Comparison of ENCODE assay signal across 13 cellular contexts in the genomic region with DNA sequence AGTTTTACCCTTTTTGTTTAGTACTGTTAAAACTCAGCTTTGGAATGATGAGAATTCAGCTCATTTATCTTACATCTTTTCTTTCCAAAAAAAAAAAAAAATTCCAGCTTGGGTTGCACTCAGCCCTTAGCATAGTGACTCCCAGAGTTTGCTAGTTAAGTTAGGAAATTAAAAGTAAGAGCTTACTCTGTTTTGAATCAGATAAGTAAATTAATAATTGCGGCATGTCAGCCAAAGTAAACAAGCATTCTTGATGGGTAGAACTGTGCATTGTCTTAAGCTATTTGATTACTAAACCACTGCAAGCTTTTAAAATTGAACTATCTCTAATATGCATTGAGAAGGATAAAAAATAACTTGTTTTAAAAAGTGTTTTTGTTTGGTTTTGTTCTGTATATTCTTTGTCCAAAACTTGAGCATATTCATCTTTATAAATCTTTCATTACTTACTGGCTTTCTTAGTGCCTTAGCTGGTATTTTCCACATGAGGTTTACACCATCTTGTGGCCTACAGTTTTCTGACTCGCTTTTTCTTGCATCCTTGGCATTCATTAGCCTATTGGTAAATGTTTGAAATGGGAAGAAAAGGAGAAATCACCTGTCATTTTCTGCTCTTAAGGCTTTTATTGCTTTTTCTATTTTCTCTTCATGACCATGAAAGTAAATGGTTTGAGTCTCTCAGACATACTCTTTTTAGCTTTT.
DNase-seq lines count a peak whose midpoint lies in the region; ATAC-seq and TF ChIP-seq lines count a peak whose summit lies in the region.
"Had no signal": no experiment of that assay in that cellular context is flagged by ENCODE, and none has a peak within 500 bp of the region (broad histone marks: within the 10 kb centered on the region; RNA-seq: fewer than 3 reads in every experiment).

No MANE protein-coding gene starts in this region.

- in situ Hi-C loops in Panc1 (cut with HindIII; ENCODE audit: low pct_unique_long_range_greater_than_20kb, low sequenced_read_pairs), result no loop called here

- H3K27me3 Mint-ChIP-seq in osteocyte (ENCODE audit: unreplicated experiment) (no peaks in the 10 kb centered on the region), immature natural killer cell (ENCODE audit: low read depth in 3 of 3) (peaks cover 0 to 1% (median 0%) of the 10 kb centered on the region in 3 donors)

- H3K4me3 Mint-ChIP-seq in osteocyte (ENCODE audit: unreplicated experiment), result no peak overlapping the region
- H3K4me3 Mint-ChIP-seq in immature natural killer cell, result no peak overlapping the region

- CTCF ChIA-PET in Panc1 (lab: Charles Lee), result interaction anchor here (0.6 kb wide), 3 partner anchors 36 to 823 kb away, joined by 3 to 4 read pairs (median 3); a partner anchor contains a TSS

- H3K4me1 Mint-ChIP-seq in osteocyte (ENCODE audit: unreplicated experiment) (peaks cover 35% of the 10 kb centered on the region), immature natural killer cell (no peaks in the 10 kb centered on the region)

- H3K27ac ChIP-seq in Panc1 (ENCODE audit: low read length), result peak overlapping the region; percentile 29
- H3K27ac ChIP-seq: WERI-Rb-1 had no signal

- H3K9me3 ChIP-seq in Panc1 (ENCODE audit: control insufficient read depth, insufficient read depth, low read depth, low read length), result no peaks in the 10 kb centered on the region
- H3K9me3 ChIP-seq: pancreas had no signal

- intact Hi-C loops in Panc1 (cut with micrococcal nuclease; ENCODE audit: unreplicated experiment), result no loop called here

- H3K36me3 ChIP-seq in Panc1 (ENCODE audit: control insufficient read depth, insufficient read depth, low read length), result no peaks in the 10 kb centered on the region
- H3K36me3 ChIP-seq: pancreas had no signal

- peak overlapping the region; percentile 6 for H3K27ac Mint-ChIP-seq in osteocyte (ENCODE audit: unreplicated experiment)
- no peak overlapping the region for H3K27ac Mint-ChIP-seq in immature natural killer cell
- H3K27ac Mint-ChIP-seq: activated T-helper 2 cell treated with anti-CD3 and anti-CD28 coated beads, Interferon-gamma antibody, Interleukin-2, Interleukin-4, amounts not matched to agents 10 μg/mL and 5 μg/mL and 100 μg/mL, durations not matched to agents 14 hours and 24 hours and 36 hours had no signal

- POLR2A ChIA-PET in Panc1 (lab: Charles Lee), result no interaction called here

- TF ChIP-seq CTCF in Panc1 (IDR thresholded peaks at IDR 0.05), result peak; percentile 12; the same call in 1 of the 2 replicates
- peak; percentile 21 for TF ChIP-seq CTCF in fibroblast of mammary gland (conservative IDR thresholded peaks at IDR 0.05; ENCODE audit: control insufficient read depth, insufficient read depth, low read depth, low read length)
- peak; percentile 34 for TF ChIP-seq CTCF in osteocyte (IDR thresholded peaks at IDR 0.05)

- H3K9me3 Mint-ChIP-seq in osteocyte (ENCODE audit: unreplicated experiment), result peaks cover 4% of the 10 kb centered on the region
- no peaks in the 10 kb centered on the region for H3K9me3 Mint-ChIP-seq in immature natural killer cell
- H3K9me3 Mint-ChIP-seq: activated T-helper 2 cell treated with anti-CD3 and anti-CD28 coated beads, Interferon-gamma antibody, Interleukin-2, Interleukin-4, amounts not matched to agents 10 μg/mL and 5 μg/mL and 100 μg/mL, durations not matched to agents 14 hours and 24 hours and 36 hours had no signal

- H3K27me3 ChIP-seq in Panc1 (ENCODE audit: control insufficient read depth, insufficient read depth, low read length), result no peaks in the 10 kb centered on the region
- H3K27me3 ChIP-seq: pancreas had no signal

- H3K4me3 ChIP-seq in Panc1 (ENCODE audit: low read depth in 2 of 2, low read length in 2 of 2) (no peak overlapping the region), fibroblast of mammary gland (ENCODE audit: control insufficient read depth, low read depth, low read length) (no peak overlapping the region)
- H3K4me3 ChIP-seq: pancreas had no signal

- peak; percentile 47; the same call in 1 of the 2 replicates for ATAC-seq in Panc1
- ATAC-seq in HG02884 (IDR thresholded peaks at IDR 0.05; ENCODE audit: unreplicated experiment), result no peak
- no peak for ATAC-seq in HG03439 (IDR thresholded peaks at IDR 0.05; ENCODE audit: unreplicated experiment)
- no peak for ATAC-seq in HG03039 (IDR thresholded peaks at IDR 0.05; ENCODE audit: unreplicated experiment)

- peak; percentile 25 for DNase-seq in AG20443 (ENCODE audit: low spot score)
- no peak for DNase-seq in Panc1 (ENCODE audit: low read depth, low spot score)
- DNase-seq in fibroblast of mammary gland (ENCODE audit: low read depth), result peak; percentile 53
- no peak for DNase-seq in osteocyte (ENCODE audit: extremely low spot score, unreplicated experiment)
- no peak for DNase-seq in immature natural killer cell
- DNase-seq: Karpas-422; NK-92 treated with Interleukin-12 subunit alpha and Interleukin-12 subunit beta, amount 100 ng/mL, for 24 hours; pancreas; WERI-Rb-1 had no signal

- no peaks in the 10 kb centered on the region for H3K36me3 Mint-ChIP-seq in osteocyte (ENCODE audit: unreplicated experiment)
- peaks cover 0 to 8% (median 3%) of the 10 kb centered on the region in 3 donors for H3K36me3 Mint-ChIP-seq in immature natural killer cell

- no TSS peak for BruUV-seq in Panc1 (replicated peaks; lab: Mats Ljungman, UMichigan)

- peaks cover 23% of the 10 kb centered on the region for H3K4me1 ChIP-seq in Panc1 (ENCODE audit: control insufficient read depth, insufficient read depth, low read length)

Comparison
In these comparisons a context has a peak if more than half of its experiments do, and no peak if none do; other contexts are left out.
1. DNase-seq: peak in AG20443 (single experiment) and fibroblast of mammary gland (single experiment); none in Panc1 (single experiment), osteocyte (single experiment) and immature natural killer cell (0 of 3).
2. Peak in every context shown above with its lines, with median percentiles within 50 percentile points of each other: CTCF ChIP-seq.